17 cellular contexts compared by ENCODE assay signal in genomic region chr5:143596824-143597223, GRCh38.
"Had no signal": no experiment of that assay in that cellular context is flagged by ENCODE, and none has a peak within 500 bp of the region (broad histone marks: within the 10 kb centered on the region; RNA-seq: fewer than 3 reads in every experiment).

No MANE protein-coding gene starts in this region.

- H3K27me3 Mint-ChIP-seq: dendritic cell treated with granulocyte-macrophage colony-stimulating factor and Interleukin-4, amounts not matched to agents 40 ng/mL and 50 ng/mL, for 4 days; effector memory CD8-positive, alpha-beta T cell; naive thymus-derived CD4-positive, alpha-beta T cell; type B pancreatic cell had no signal

- H3K36me3 Mint-ChIP-seq: type B pancreatic cell had no signal

- H3K9me3 Mint-ChIP-seq: effector memory CD8-positive, alpha-beta T cell had no signal

- H3K4me1 ChIP-seq: esophagus squamous epithelium, thyroid gland had no signal

- H3K27me3 ChIP-seq: esophagus squamous epithelium, neutrophil, sigmoid colon, suprapubic skin, thyroid gland had no signal

- H3K9me3 ChIP-seq: esophagus squamous epithelium, neutrophil, sigmoid colon, suprapubic skin, thyroid gland had no signal

- H3K36me3 ChIP-seq: esophagus squamous epithelium, neutrophil, sigmoid colon, suprapubic skin, thyroid gland had no signal

- H3K4me3 Mint-ChIP-seq: dendritic cell treated with granulocyte-macrophage colony-stimulating factor and Interleukin-4, amounts not matched to agents 40 ng/mL and 50 ng/mL, for 4 days; effector memory CD8-positive, alpha-beta T cell; naive thymus-derived CD4-positive, alpha-beta T cell had no signal

- DNase-seq: effector memory CD8-positive, alpha-beta T cell; esophagus squamous epithelium; head of caudate nucleus; hippocampal formation; left colon; left ventricle myocardium superior; naive thymus-derived CD4-positive, alpha-beta T cell; sigmoid colon; stimulated activated CD4-positive, alpha-beta T cell treated with anti-CD3 and anti-CD28 coated beads, Interleukin-12 subunit alpha, Interleukin-12 subunit beta, amount 100 ng/mL, for 4 hours; stimulated activated naive CD4-positive, alpha-beta T cell treated with Interleukin-2 at 50 U/mL for 16 hours; thyroid gland had no signal

- H3K27ac ChIP-seq: esophagus squamous epithelium, neutrophil, sigmoid colon, skin epidermis, suprapubic skin, thyroid gland had no signal

- H3K27ac Mint-ChIP-seq: dendritic cell treated with granulocyte-macrophage colony-stimulating factor and Interleukin-4, amounts not matched to agents 40 ng/mL and 50 ng/mL, for 4 days; effector memory CD8-positive, alpha-beta T cell; naive thymus-derived CD4-positive, alpha-beta T cell had no signal

- ATAC-seq: effector memory CD8-positive, alpha-beta T cell; left ventricle myocardium superior; naive thymus-derived CD4-positive, alpha-beta T cell had no signal

- H3K4me3 ChIP-seq: esophagus squamous epithelium, lung, sigmoid colon, skin epidermis, suprapubic skin, thyroid gland had no signal
